10 cellular contexts compared by ENCODE assay signal in genomic region chr17:59406808-59407381, GRCh38.
DNase-seq lines count a peak whose midpoint lies in the region; ATAC-seq and TF ChIP-seq lines count a peak whose summit lies in the region.
"Had no signal": no experiment of that assay in that cellular context is flagged by ENCODE, and none has a peak within 500 bp of the region (broad histone marks: within the 10 kb centered on the region; RNA-seq: fewer than 3 reads in every experiment).

No MANE protein-coding gene starts in this region.

- DNase-seq in AG20443 (ENCODE audit: low spot score) (peak; percentile 17), NCI-H1694 (lab: John Stamatoyannopoulos, UW) (peak; percentile 69), brain microvascular endothelial cell (peak; percentile 73), mesothelial cell of epicardium (ENCODE audit: low spot score in 2 of 2, unreplicated experiment in 2 of 2) (no peak), MCF 10A (ENCODE audit: unreplicated experiment) (no peak)
- DNase-seq: stimulated activated CD4-positive, alpha-beta T cell treated with anti-CD3 and anti-CD28 coated beads, Interleukin-4, amount 100 ng/mL, for 24 hours; T-helper 2 cell had no signal

- BruUV-seq in MCF 10A (replicated peaks; lab: Mats Ljungman, UMichigan): no TSS peak

- intact Hi-C loops in MCF 10A (cut with micrococcal nuclease): no loop called here

- no peak overlapping the region for H3K4me3 ChIP-seq in brain microvascular endothelial cell (ENCODE audit: low read depth, low read length)

- peaks cover 10% of the 10 kb centered on the region for H3K36me3 Mint-ChIP-seq in mesothelial cell of epicardium
- no peaks in the 10 kb centered on the region for H3K36me3 Mint-ChIP-seq in MCF 10A (ENCODE audit: insufficient read depth, unreplicated experiment)

- no peaks in the 10 kb centered on the region for H3K36me3 ChIP-seq in brain microvascular endothelial cell (replicated peaks)

- no peaks in the 10 kb centered on the region for H3K27me3 ChIP-seq in brain microvascular endothelial cell (replicated peaks)

- ATAC-seq in GM19455 (IDR thresholded peaks at IDR 0.05; ENCODE audit: unreplicated experiment): no peak
- ATAC-seq in GM21447 (IDR thresholded peaks at IDR 0.05; ENCODE audit: unreplicated experiment): no peak
- ATAC-seq in GM21423 (IDR thresholded peaks at IDR 0.05; ENCODE audit: unreplicated experiment): no peak

- H3K27me3 Mint-ChIP-seq in mesothelial cell of epicardium (ENCODE audit: low read depth) (no peaks in the 10 kb centered on the region), MCF 10A (ENCODE audit: insufficient read depth, unreplicated experiment) (no peaks in the 10 kb centered on the region)

- TF ChIP-seq CTCF in brain microvascular endothelial cell (IDR thresholded peaks at IDR 0.05; ENCODE audit: low read depth, low read length, missing control alignments): no peak
- TF ChIP-seq CTCF in mesothelial cell of epicardium (IDR thresholded peaks at IDR 0.05; ENCODE audit: unreplicated experiment): no peak
- no peak for TF ChIP-seq CTCF in MCF 10A (IDR thresholded peaks at IDR 0.05; ENCODE audit: unreplicated experiment)

- CTCF ChIA-PET in MCF 10A (lab: Yijun Ruan, JAX): interaction anchor here (0.7 kb wide), 2 partner anchors 17 to 165 kb away, joined by 3 to 4 read pairs; no protein-coding TSS in a partner anchor

- H3K4me1 Mint-ChIP-seq in mesothelial cell of epicardium (peaks cover 26% of the 10 kb centered on the region), MCF 10A (ENCODE audit: insufficient read depth, unreplicated experiment) (no peaks in the 10 kb centered on the region)

- no peak overlapping the region for H3K27ac ChIP-seq in brain microvascular endothelial cell

- in situ Hi-C loops in brain microvascular endothelial cell (cut with HindIII; ENCODE audit: low pct_ligation_motif_present, low sequenced_read_pairs): no loop called here

- POLR2A ChIA-PET in MCF 10A (lab: Yijun Ruan, JAX): no interaction called here

- H3K9me3 Mint-ChIP-seq in mesothelial cell of epicardium (peaks cover 9% of the 10 kb centered on the region), MCF 10A (ENCODE audit: unreplicated experiment) (no peaks in the 10 kb centered on the region)

- H3K27ac Mint-ChIP-seq in mesothelial cell of epicardium: peak overlapping the region; percentile 95
- H3K27ac Mint-ChIP-seq in MCF 10A (ENCODE audit: low read depth, unreplicated experiment): no peak overlapping the region

- H3K4me3 Mint-ChIP-seq in mesothelial cell of epicardium (peak overlapping the region; percentile 47), MCF 10A (ENCODE audit: unreplicated experiment) (no peak overlapping the region)

Comparison
In these comparisons a context has a peak if more than half of its experiments do, and no peak if none do; other contexts are left out.
1. DNase-seq: peak in AG20443 (single experiment), NCI-H1694 (single experiment) and brain microvascular endothelial cell (single experiment); none in mesothelial cell of epicardium (0 of 2) and MCF 10A (single experiment).